In genomic region chr12:113197518-113198077, GRCh38 we compare ENCODE assay signal across 2 cellular contexts.
TF ChIP-seq lines count a peak whose summit lies in the region.

No MANE protein-coding gene starts in this region.

TF ChIP-seq in HEK293, 187 proteins besides CTCF, POLR2A, EP300 and RAD21:
- TF ChIP-seq ZNF16 (tag by site-specific recombination; IDR thresholded peaks at IDR 0.05; ENCODE audit: low read depth) (no peak), ZNF621 (tag by site-specific recombination; IDR thresholded peaks at IDR 0.05) (no peak), FEZF1 (tag by site-specific recombination; IDR thresholded peaks at IDR 0.05) (no peak), ZEB2 (tag by site-specific recombination; IDR thresholded peaks at IDR 0.05) (no peak), MZF1 (tag by site-specific recombination; IDR thresholded peaks at IDR 0.05; ENCODE audit: borderline replicate concordance) (no peak), ZNF623 (tag by site-specific recombination; IDR thresholded peaks at IDR 0.05) (peak; percentile 95), ZNF184 (tag by site-specific recombination; IDR thresholded peaks at IDR 0.05) (no peak)

TF ChIP-seq in H1, 55 proteins besides CTCF, POLR2A, EP300 and RAD21:
- TF ChIP-seq RFX5 (IDR thresholded peaks at IDR 0.05; ENCODE audit: borderline replicate concordance, low read depth, low read length) (no peak), FOSL1 (IDR thresholded peaks at IDR 0.05; ENCODE audit: insufficient read depth, low read depth, low read length) (no peak), KDM4A (IDR thresholded peaks at IDR 0.05; ENCODE audit: low read depth, low read length, severe bottlenecking) (no peak), SIN3A (conservative IDR thresholded peaks at IDR 0.05 in 1 of 2, IDR thresholded peaks at IDR 0.05 in 1 of 2; ENCODE audit: low read depth in 1 of 2, low read length in 2 of 2) (no peak), ATF2 (IDR thresholded peaks at IDR 0.05; ENCODE audit: low read length) (no peak), E2F6 (IDR thresholded peaks at IDR 0.05) (no peak), TCF12 (IDR thresholded peaks at IDR 0.05; ENCODE audit: low read depth, low read length) (no peak)
